ENCODE assay signal across 22 cellular contexts in genomic region chr16:88378401-88378800, GRCh38.
"Had no signal": no experiment of that assay in that cellular context is flagged by ENCODE, and none has a peak within 500 bp of the region (broad histone marks: within the 10 kb centered on the region; RNA-seq: fewer than 3 reads in every experiment).

No MANE protein-coding gene starts in this region.

- H3K9me3 Mint-ChIP-seq: activated B cell treated with CpG ODN at 0.5 μM for 24 hours; activated naive CD8-positive, alpha-beta T cell treated with anti-CD3 and anti-CD28 coated beads, Interleukin-2, amount 10 ng/mL, durations not matched to agents 7 days and 5 days; activated T-cell treated with anti-CD3 and anti-CD28 coated beads, Interleukin-2, amount 50 U/mL, for 4 hours; activated T-helper 2 cell treated with anti-CD3 and anti-CD28 coated beads, Interferon-gamma antibody, Interleukin-2, Interleukin-4, amounts not matched to agents 10 μg/mL and 5 μg/mL and 100 μg/mL, durations not matched to agents 14 hours and 24 hours and 36 hours; neural progenitor cell; stimulated activated memory B cell treated with anti-CD40 and anti-IgM and Interleukin-4, amounts not matched to agents 10 μg/mL and 1 μg/mL and 100 μg/mL, for 72 hours had no signal

- H3K4me3 Mint-ChIP-seq: activated B cell treated with CpG ODN at 0.5 μM for 24 hours; activated CD4-positive, alpha-beta T cell treated with anti-CD3 and anti-CD28 coated beads for 36 hours; activated naive CD8-positive, alpha-beta T cell treated with anti-CD3 and anti-CD28 coated beads, Interleukin-2, amount 10 ng/mL, durations not matched to agents 7 days and 5 days; activated T-cell treated with anti-CD3 and anti-CD28 coated beads, Interleukin-2, amount 50 U/mL, for 4 hours; neural progenitor cell; stimulated activated memory B cell treated with anti-CD40 and anti-IgM and Interleukin-4, amounts not matched to agents 10 μg/mL and 1 μg/mL and 100 μg/mL, for 72 hours had no signal

- H3K36me3 ChIP-seq: lower lobe of right lung, neural progenitor cell, prostate gland, stomach, suprapubic skin, tibial nerve had no signal

- H3K27ac Mint-ChIP-seq: activated B cell treated with CpG ODN at 0.5 μM for 24 hours; activated CD4-positive, alpha-beta T cell treated with anti-CD3 and anti-CD28 coated beads for 36 hours; activated naive CD8-positive, alpha-beta T cell treated with anti-CD3 and anti-CD28 coated beads, Interleukin-2, amount 10 ng/mL, durations not matched to agents 7 days and 5 days; activated T-helper 2 cell treated with anti-CD3 and anti-CD28 coated beads, Interferon-gamma antibody, Interleukin-2, Interleukin-4, amounts not matched to agents 10 μg/mL and 5 μg/mL and 100 μg/mL, durations not matched to agents 14 hours and 24 hours and 36 hours; naive B cell; stimulated activated memory B cell treated with anti-CD40 and anti-IgM and Interleukin-4, amounts not matched to agents 10 μg/mL and 1 μg/mL and 100 μg/mL, for 72 hours had no signal

- DNase-seq: activated B cell treated with CpG ODN at 0.5 μM for 24 hours; activated CD4-positive, alpha-beta T cell treated with anti-CD3 and anti-CD28 coated beads for 36 hours; activated CD4-positive, alpha-beta T cell treated with anti-CD3 and anti-CD28 coated beads, Interleukin-2, amount 50 U/mL, for 4 hours; activated CD8-positive, alpha-beta memory T cell treated with anti-CD3 and anti-CD28 coated beads for 24 hours; activated CD8-positive, alpha-beta memory T cell treated with anti-CD3 and anti-CD28 coated beads, Interleukin-2, amount 50 U/mL, for 48 hours; activated naive CD4-positive, alpha-beta T cell treated with Interleukin-2 at 50 U/mL for 16 hours; activated naive CD8-positive, alpha-beta T cell treated with anti-CD3 and anti-CD28 coated beads, Interleukin-2, amount 10 ng/mL, durations not matched to agents 7 days and 5 days; activated T-cell treated with anti-CD3 and anti-CD28 coated beads, Interleukin-2, amount 50 U/mL, for 4 hours; amniotic stem cell; effector CD4-positive, alpha-beta T cell; hippocampal formation; naive B cell; stomach; T-helper 9 cell had no signal

- H3K27ac ChIP-seq: lower lobe of right lung, neural progenitor cell, prostate gland, skin epidermis, stomach, suprapubic skin had no signal

- ATAC-seq: activated CD4-positive, alpha-beta T cell treated with anti-CD3 and anti-CD28 coated beads for 36 hours; activated T-cell treated with anti-CD3 and anti-CD28 coated beads, Interleukin-2, amount 50 U/mL, for 4 hours; lower lobe of right lung; stimulated activated memory B cell treated with anti-CD40 and anti-IgM and Interleukin-4, amounts not matched to agents 10 μg/mL and 1 μg/mL and 100 μg/mL, for 72 hours had no signal

- H3K9me3 ChIP-seq: lower lobe of right lung, prostate gland, stomach, suprapubic skin, tibial nerve had no signal

- H3K4me1 ChIP-seq: neural progenitor cell, prostate gland had no signal

- H3K4me1 Mint-ChIP-seq: activated CD4-positive, alpha-beta T cell treated with anti-CD3 and anti-CD28 coated beads for 36 hours; activated naive CD8-positive, alpha-beta T cell treated with anti-CD3 and anti-CD28 coated beads, Interleukin-2, amount 10 ng/mL, durations not matched to agents 7 days and 5 days; stimulated activated memory B cell treated with anti-CD40 and anti-IgM and Interleukin-4, amounts not matched to agents 10 μg/mL and 1 μg/mL and 100 μg/mL, for 72 hours had no signal

- H3K4me3 ChIP-seq: lower lobe of right lung, neural progenitor cell, prostate gland, skin epidermis, stomach, suprapubic skin, tibial nerve had no signal

- H3K36me3 Mint-ChIP-seq: activated naive CD8-positive, alpha-beta T cell treated with anti-CD3 and anti-CD28 coated beads, Interleukin-2, amount 10 ng/mL, durations not matched to agents 7 days and 5 days; naive B cell; neural progenitor cell; stimulated activated memory B cell treated with anti-CD40 and anti-IgM and Interleukin-4, amounts not matched to agents 10 μg/mL and 1 μg/mL and 100 μg/mL, for 72 hours had no signal
